Comparison of ENCODE assay signal across 26 cellular contexts in genomic region chr15:70343961-70344360, GRCh38.
A peak's percentile ranks its signal among the peaks of the same experiment; 100 is the strongest.
DNase-seq lines count a peak whose midpoint lies in the region; TF ChIP-seq lines count a peak whose summit lies in the region.
"Had no signal": no experiment of that assay in that cellular context is flagged by ENCODE, and none has a peak within 500 bp of the region (broad histone marks: within the 10 kb centered on the region; RNA-seq: fewer than 3 reads in every experiment).

No MANE protein-coding gene starts in this region.

- H3K4me3 Mint-ChIP-seq in mesothelial cell of epicardium, result no peak overlapping the region
- H3K4me3 Mint-ChIP-seq: activated B cell treated with CpG ODN at 0.5 μM for 24 hours; neural crest cell; stimulated activated memory B cell treated with anti-CD40 and anti-IgM and Interleukin-4, amounts not matched to agents 10 μg/mL and 1 μg/mL and 100 μg/mL, for 72 hours had no signal

- no peaks in the 10 kb centered on the region for H4K20me1 ChIP-seq in hepatocyte (ENCODE audit: insufficient read depth, poor library complexity, severe bottlenecking)

- H3K4me3 ChIP-seq in foreskin fibroblast (ENCODE audit: low read depth in 1 of 2, low read length in 2 of 2), result no peak overlapping the region
- H3K4me3 ChIP-seq in hepatocyte, result no peak overlapping the region
- H3K4me3 ChIP-seq: sigmoid colon, upper lobe of right lung had no signal

- DNase-seq in DMS79 treated with DMSO at 0.1 percent for 48 hours (lab: John Stamatoyannopoulos, UW), result peak; percentile 46
- DNase-seq in DMS79 (lab: John Stamatoyannopoulos, UW), result no peak
- DNase-seq in NCI-H1092 treated with DMSO at 0.1 percent for 48 hours (lab: John Stamatoyannopoulos, UW), result peak; percentile 64
- DNase-seq in NCI-H82 treated with DMSO at 0.1 percent for 48 hours (lab: John Stamatoyannopoulos, UW; ENCODE audit: unreplicated experiment), result peak; percentile 97
- no peak for DNase-seq in mesothelial cell of epicardium (ENCODE audit: low spot score in 2 of 2, unreplicated experiment in 2 of 2)
- no peak for DNase-seq in cerebellar cortex (ENCODE audit: low spot score)
- no peak for DNase-seq in foreskin fibroblast
- DNase-seq in hepatocyte (ENCODE audit: low spot score), result no peak
- DNase-seq: activated B cell treated with CpG ODN at 0.5 μM for 24 hours; activated CD4-positive, alpha-beta T cell treated with anti-CD3 and anti-CD28 coated beads, Interleukin-2, amount 50 U/mL, for 1 hour; activated naive CD4-positive, alpha-beta T cell treated with Interleukin-2 at 50 U/mL for 16 hours; amniotic stem cell; effector memory CD4-positive, alpha-beta T cell; erythroblast; kidney glomerular epithelial cell; MM.1S; NCI-H226; sigmoid colon; stimulated activated CD4-positive, alpha-beta T cell treated with anti-CD3 and anti-CD28 coated beads, Interleukin-4, amount 100 ng/mL, for 24 hours; substantia nigra had no signal

- no peaks in the 10 kb centered on the region for H3K9me3 ChIP-seq in hepatocyte (ENCODE audit: low read depth)
- H3K9me3 ChIP-seq: sigmoid colon, upper lobe of right lung had no signal

- WGBS in hepatocyte (ENCODE audit: low lambda C conversion rate, missing lambda C conversion rate), result 65% methylated on average over 11 of the region's 11 CpGs

- H3K4me2 ChIP-seq in hepatocyte, result no peak overlapping the region
- H3K4me2 ChIP-seq: KMS-11 had no signal

- no peaks in the 10 kb centered on the region for H3K9me3 Mint-ChIP-seq in mesothelial cell of epicardium
- H3K9me3 Mint-ChIP-seq: activated B cell treated with CpG ODN at 0.5 μM for 24 hours; neural crest cell; stimulated activated memory B cell treated with anti-CD40 and anti-IgM and Interleukin-4, amounts not matched to agents 10 μg/mL and 1 μg/mL and 100 μg/mL, for 72 hours had no signal

- peak overlapping the region; percentile 4 for H3K27ac Mint-ChIP-seq in mesothelial cell of epicardium
- H3K27ac Mint-ChIP-seq: activated B cell treated with CpG ODN at 0.5 μM for 24 hours; stimulated activated memory B cell treated with anti-CD40 and anti-IgM and Interleukin-4, amounts not matched to agents 10 μg/mL and 1 μg/mL and 100 μg/mL, for 72 hours had no signal

- H3K9me2 ChIP-seq in hepatocyte (replicated peaks; ENCODE audit: insufficient read depth), result no peaks in the 10 kb centered on the region

- TF ChIP-seq CTCF in mesothelial cell of epicardium (IDR thresholded peaks at IDR 0.05; ENCODE audit: unreplicated experiment), result no peak
- no peak for TF ChIP-seq CTCF in foreskin fibroblast (IDR thresholded peaks at IDR 0.05; ENCODE audit: low read depth, low read length)
- TF ChIP-seq CTCF in hepatocyte (IDR thresholded peaks at IDR 0.05; ENCODE audit: poor library complexity), result no peak

- H3K27me3 Mint-ChIP-seq in mesothelial cell of epicardium (ENCODE audit: low read depth), result no peaks in the 10 kb centered on the region
- H3K27me3 Mint-ChIP-seq: activated B cell treated with CpG ODN at 0.5 μM for 24 hours had no signal

- no peaks in the 10 kb centered on the region for H3K79me2 ChIP-seq in hepatocyte

- no peaks in the 10 kb centered on the region for H3K36me3 Mint-ChIP-seq in mesothelial cell of epicardium
- H3K36me3 Mint-ChIP-seq: stimulated activated memory B cell treated with anti-CD40 and anti-IgM and Interleukin-4, amounts not matched to agents 10 μg/mL and 1 μg/mL and 100 μg/mL, for 72 hours had no signal

- no peaks in the 10 kb centered on the region for H3K36me3 ChIP-seq in hepatocyte (replicated peaks; ENCODE audit: insufficient read depth, low read depth)
- H3K36me3 ChIP-seq: sigmoid colon, upper lobe of right lung had no signal

- peaks cover 9% of the 10 kb centered on the region for H3K4me1 ChIP-seq in hepatocyte (ENCODE audit: insufficient read depth)

- no peak overlapping the region for H2AFZ ChIP-seq in hepatocyte

- peaks cover 57% of the 10 kb centered on the region for H3K4me1 Mint-ChIP-seq in mesothelial cell of epicardium

- H3K27me3 ChIP-seq in hepatocyte, result no peaks in the 10 kb centered on the region
- H3K27me3 ChIP-seq: sigmoid colon, upper lobe of right lung had no signal

- no peak overlapping the region for H3K27ac ChIP-seq in hepatocyte
- H3K27ac ChIP-seq: 22Rv1, HL-60, KMS-11, sigmoid colon, upper lobe of right lung had no signal

Comparison
In these comparisons a context has a peak if more than half of its experiments do, and no peak if none do; other contexts are left out.
1. DNase-seq: peak in DMS79 treated with DMSO at 0.1 percent for 48 hours (single experiment), NCI-H1092 treated with DMSO at 0.1 percent for 48 hours (single experiment) and NCI-H82 treated with DMSO at 0.1 percent for 48 hours (single experiment); none in DMS79 (single experiment), mesothelial cell of epicardium (0 of 2), cerebellar cortex (single experiment), foreskin fibroblast (0 of 2) and hepatocyte (single experiment).